ENCODE assay signal across 9 cellular contexts in genomic region chr10:89535185-89536012, GRCh38. TPM values are rescaled to one million over a fixed set of nuclear protein-coding genes. Genes with fewer than 3 reads are reported as not detected.
DNase-seq lines count a peak whose midpoint lies in the region; FAIRE-seq and TF ChIP-seq lines count a peak whose summit lies in the region.
"Had no signal": no experiment of that assay in that cellular context is flagged by ENCODE, and none has a peak within 500 bp of the region (broad histone marks: within the 10 kb centered on the region; RNA-seq: fewer than 3 reads in every experiment).

Gene SLC16A12 (minus strand): TSS chr10:89535594. CDS start chr10:89462578, 73,016 bp downstream.

- TF ChIP-seq CTCF in bronchial epithelial cell (IDR thresholded peaks at IDR 0.05; ENCODE audit: insufficient read depth, low read length, severe bottlenecking) (no peak), testis (IDR thresholded peaks at IDR 0.05) (no peak)

- 1% methylated on average over 16 to 50 of the region's 87 CpGs for WGBS in testis, 2 donors

- H3K36me3 ChIP-seq in bronchial epithelial cell (ENCODE audit: control insufficient read depth, insufficient read depth, low read length) (no peaks in the 10 kb centered on the region), testis (ENCODE audit: low read depth, missing control alignments) (no peaks in the 10 kb centered on the region)

- H3K27me3 ChIP-seq in bronchial epithelial cell (ENCODE audit: control insufficient read depth, insufficient read depth, low read length) = peaks cover 12% of the 10 kb centered on the region
- no peaks in the 10 kb centered on the region for H3K27me3 ChIP-seq in testis

- H3K9me3 ChIP-seq in testis = no peaks in the 10 kb centered on the region

- peaks cover 3% of the 10 kb centered on the region for H3K4me1 ChIP-seq in testis

- no peak for TF ChIP-seq POLR2A in testis (IDR thresholded peaks at IDR 0.05)

- intact Hi-C loops in testis (cut with DNase I; ENCODE audit: low total_unique reads) = loop anchor here (10.0 kb wide), 1 partner anchor 61 kb away; no protein-coding TSS in a partner anchor

- FAIRE-seq in bronchial epithelial cell (lab: Jason Lieb, UNC) = no peak

- DNase-seq in NCI-H2227 (lab: John Stamatoyannopoulos, UW; ENCODE audit: unreplicated experiment) = peak; percentile 36
- no peak for DNase-seq in NCI-H2227 treated with DMSO at 0.1 percent for 48 hours (lab: John Stamatoyannopoulos, UW)
- DNase-seq in bronchial epithelial cell (ENCODE audit: low read depth) = no peak
- DNase-seq in left kidney (ENCODE audit: low read depth, low spot score) = peak; percentile 78
- peak; percentile 36 for DNase-seq in testis
- no peak for DNase-seq in CD1c-positive myeloid dendritic cell (ENCODE audit: extremely low spot score)
- no peak for DNase-seq in stimulated activated CD4-positive, alpha-beta T cell treated with anti-CD3 and anti-CD28 coated beads, Interleukin-2, amount 100 ng/mL, for 48 hours
- DNase-seq in effector CD8-positive, alpha-beta T cell (lab: John Stamatoyannopoulos, UW) = no peak
- DNase-seq: AML-193 had no signal

- peak within 1 kb of the TSS; percentile 34 to 82 for H3K27ac ChIP-seq in testis

- H3K4me3 ChIP-seq in bronchial epithelial cell (ENCODE audit: low read depth, low read length) (peak within 1 kb of the TSS; percentile 25), testis (peak within 1 kb of the TSS; percentile 62 to 71)

RNA-seq across cellular contexts. Expression of gene SLC16A12, which starts in this region (rescaled TPM):
- total RNA-seq in bronchial epithelial cell (not detected in 2 replicates), testis (1 to 10 TPM; 1.9 to 6.0 TPM)
- polyA plus RNA-seq in testis (ENCODE audit: insufficient read depth, low read depth, low replicate concordance) = 2.8 TPM

Comparison
In these comparisons a context has a peak if more than half of its experiments do, and no peak if none do; other contexts are left out.
1. DNase-seq: peak in NCI-H2227 (single experiment), left kidney (single experiment) and testis (single experiment); none in NCI-H2227 treated with DMSO at 0.1 percent for 48 hours (single experiment), bronchial epithelial cell (single experiment), CD1c-positive myeloid dendritic cell (single experiment), stimulated activated CD4-positive, alpha-beta T cell treated with anti-CD3 and anti-CD28 coated beads, Interleukin-2, amount 100 ng/mL, for 48 hours (0 of 2) and effector CD8-positive, alpha-beta T cell (single experiment).